8 cellular contexts compared by ENCODE assay signal in the genomic region with DNA sequence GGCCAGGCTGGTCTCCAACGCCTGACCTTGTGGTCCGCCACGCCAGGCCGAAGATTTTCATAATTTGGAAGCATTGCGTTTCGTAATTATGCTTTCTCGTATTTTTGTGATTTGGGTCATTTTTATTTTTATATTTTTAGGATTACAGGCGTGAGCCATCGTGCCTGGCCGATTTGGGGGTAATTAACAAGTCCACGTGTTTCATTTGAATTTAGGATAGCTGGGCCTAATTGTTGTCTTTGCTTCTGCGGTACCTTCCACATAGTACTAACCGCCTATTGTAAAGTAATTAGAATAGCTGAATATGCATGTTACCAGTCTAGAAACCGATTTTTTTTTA. TPM values are rescaled to one million over a fixed set of nuclear protein-coding genes. Genes with fewer than 3 reads are reported as not detected.
DNase-seq lines count a peak whose midpoint lies in the region; ATAC-seq, FAIRE-seq and TF ChIP-seq lines count a peak whose summit lies in the region.

No MANE protein-coding gene starts in this region.

- TF ChIP-seq EP300 in upper lobe of left lung (IDR thresholded peaks at IDR 0.05) = no peak

- H4K20me1 ChIP-seq in astrocyte (ENCODE audit: insufficient read depth, low read length) = peaks cover 51% of the 10 kb centered on the region

- no peaks in the 10 kb centered on the region for H3K9me3 ChIP-seq in astrocyte (ENCODE audit: insufficient read depth, low read depth, low read length)
- H3K9me3 ChIP-seq in upper lobe of left lung = no peaks in the 10 kb centered on the region

- no peak for FAIRE-seq in astrocyte (lab: Jason Lieb, UNC)

- no peaks in the 10 kb centered on the region for H3K27me3 ChIP-seq in astrocyte (ENCODE audit: insufficient read depth, low read length)
- no peaks in the 10 kb centered on the region for H3K27me3 ChIP-seq in upper lobe of left lung

- peak overlapping the region; percentile 97 for H3K4me3 Mint-ChIP-seq in activated naive CD4-positive, alpha-beta T cell treated with anti-CD3 and anti-CD28 coated beads, Interleukin-2, amount 10 ng/mL, durations not matched to agents 7 days and 5 days
- H3K4me3 Mint-ChIP-seq in astrocyte (ENCODE audit: unreplicated experiment) (peak overlapping the region; percentile 99), memory B cell (peak overlapping the region; percentile 97)

- CTCF ChIA-PET in activated naive CD4-positive, alpha-beta T cell treated with anti-CD3 and anti-CD28 coated beads, Interleukin-2, amount 10 ng/mL, durations not matched to agents 7 days and 5 days (lab: Charles Lee) = interaction anchor here (0.7 to 2.0 kb wide), 4 partner anchors 74 to 258 kb away, joined by 3 to 5 read pairs (median 3); no protein-coding TSS in a partner anchor

- H3K9ac ChIP-seq in astrocyte (ENCODE audit: low read length) = peak overlapping the region; percentile 94

- H3K36me3 Mint-ChIP-seq in activated naive CD4-positive, alpha-beta T cell treated with anti-CD3 and anti-CD28 coated beads, Interleukin-2, amount 10 ng/mL, durations not matched to agents 7 days and 5 days = peaks cover 57% of the 10 kb centered on the region
- H3K36me3 Mint-ChIP-seq in astrocyte (ENCODE audit: low read depth, unreplicated experiment) (peaks cover 37% of the 10 kb centered on the region), memory B cell (peaks cover 25% of the 10 kb centered on the region)

- no peak for DNase-seq in activated naive CD4-positive, alpha-beta T cell treated with anti-CD3 and anti-CD28 coated beads, Interleukin-2, amount 10 ng/mL, durations not matched to agents 7 days and 5 days
- DNase-seq in activated naive CD4-positive, alpha-beta T cell treated with anti-CD3 and anti-CD28 coated beads, Interleukin-2, amount 50 U/mL, for 16 hours = no peak
- DNase-seq in astrocyte (ENCODE audit: low read depth) (no peak), memory B cell (ENCODE audit: low spot score in 2 of 2) (no peak), upper lobe of left lung (no peak), NCI-H128 (lab: John Stamatoyannopoulos, UW; ENCODE audit: unreplicated experiment) (no peak), ACHN (no peak)

- ATAC-seq in memory B cell (ENCODE audit: low read depth) = no peak
- no peak for ATAC-seq in upper lobe of left lung (ENCODE audit: low FRiP score in 2 of 2)
- ATAC-seq in HG02840 (IDR thresholded peaks at IDR 0.05; ENCODE audit: low FRiP score, unreplicated experiment) = no peak

- H3K27me3 Mint-ChIP-seq in activated naive CD4-positive, alpha-beta T cell treated with anti-CD3 and anti-CD28 coated beads, Interleukin-2, amount 10 ng/mL, durations not matched to agents 7 days and 5 days = no peaks in the 10 kb centered on the region
- H3K27me3 Mint-ChIP-seq in astrocyte (ENCODE audit: low read depth, unreplicated experiment) (no peaks in the 10 kb centered on the region), memory B cell (no peaks in the 10 kb centered on the region)

- peaks cover 49% of the 10 kb centered on the region for H3K79me2 ChIP-seq in astrocyte (ENCODE audit: insufficient read depth, low read length)

- H2AFZ ChIP-seq in astrocyte (ENCODE audit: low read depth, low read length) = no peak overlapping the region

- H3K4me2 ChIP-seq in astrocyte (ENCODE audit: low read length) = peak overlapping the region; percentile 88

- H3K27ac Mint-ChIP-seq in activated naive CD4-positive, alpha-beta T cell treated with anti-CD3 and anti-CD28 coated beads, Interleukin-2, amount 10 ng/mL, durations not matched to agents 7 days and 5 days = peak overlapping the region; percentile 97
- H3K27ac Mint-ChIP-seq in astrocyte (ENCODE audit: unreplicated experiment) (peak overlapping the region; percentile 100), memory B cell (peak overlapping the region; percentile 95)

- TF ChIP-seq CTCF in astrocyte (IDR thresholded peaks at IDR 0.05; ENCODE audit: insufficient read depth, low read depth, low read length) = no peak
- no peak for TF ChIP-seq CTCF in upper lobe of left lung (IDR thresholded peaks at IDR 0.05)

- H3K4me1 Mint-ChIP-seq in activated naive CD4-positive, alpha-beta T cell treated with anti-CD3 and anti-CD28 coated beads, Interleukin-2, amount 10 ng/mL, durations not matched to agents 7 days and 5 days = peaks cover 43% of the 10 kb centered on the region
- H3K4me1 Mint-ChIP-seq in astrocyte (ENCODE audit: low read depth, unreplicated experiment) = peaks cover 18% of the 10 kb centered on the region
- peaks cover 29% of the 10 kb centered on the region for H3K4me1 Mint-ChIP-seq in memory B cell

- H3K4me3 ChIP-seq in astrocyte (ENCODE audit: insufficient read depth, low read depth, low read length) (peak overlapping the region; percentile 92), upper lobe of left lung (peak overlapping the region; percentile 64 to 93 (median 72))

- peak overlapping the region; percentile 73 for H3K27ac ChIP-seq in astrocyte (ENCODE audit: low read depth, low read length)
- peak overlapping the region; percentile 83 to 90 (median 87) for H3K27ac ChIP-seq in upper lobe of left lung

- H3K9me3 Mint-ChIP-seq in activated naive CD4-positive, alpha-beta T cell treated with anti-CD3 and anti-CD28 coated beads, Interleukin-2, amount 10 ng/mL, durations not matched to agents 7 days and 5 days = no peaks in the 10 kb centered on the region
- no peaks in the 10 kb centered on the region for H3K9me3 Mint-ChIP-seq in astrocyte (ENCODE audit: unreplicated experiment)
- no peaks in the 10 kb centered on the region for H3K9me3 Mint-ChIP-seq in memory B cell

- in situ Hi-C loops in ACHN (cut with HindIII; ENCODE audit: low pct_ligation_motif_present, low pct_unique_long_range_greater_than_20kb, low sequenced_read_pairs) = no loop called here

- TF ChIP-seq POLR2A in upper lobe of left lung (IDR thresholded peaks at IDR 0.05) = no peak

- WGBS in upper lobe of left lung, 2 donors = 2 to 7% methylated on average over 14 of the region's 14 CpGs

- H3K4me1 ChIP-seq in astrocyte (ENCODE audit: insufficient read depth, low read length) = peaks cover 25% of the 10 kb centered on the region
- H3K4me1 ChIP-seq in upper lobe of left lung = peaks cover 38 to 53% (median 48%) of the 10 kb centered on the region in 4 donors

- H3K36me3 ChIP-seq in astrocyte (ENCODE audit: insufficient read depth, low read length) (peaks cover 40% of the 10 kb centered on the region), upper lobe of left lung (peaks cover 22 to 43% (median 26%) of the 10 kb centered on the region in 4 donors)

RNA-seq across cellular contexts. Expression of a gene that starts 1.0 kb away (rescaled TPM):
- total RNA-seq in astrocyte (21.8 and 23.7 TPM in 2 replicates), upper lobe of left lung (10 to 100 TPM; 17.6 to 32.7 (median 20.1) TPM)

RNA-seq across cellular contexts. Expression of a gene that starts 46.0 kb away (rescaled TPM):
- total RNA-seq in astrocyte (20.5 and 21.7 TPM in 2 replicates), upper lobe of left lung (10 to 100 TPM; 19.6 to 35.6 (median 25.3) TPM)
